Comparison of ENCODE assay signal across 30 cellular contexts in the genomic region with DNA sequence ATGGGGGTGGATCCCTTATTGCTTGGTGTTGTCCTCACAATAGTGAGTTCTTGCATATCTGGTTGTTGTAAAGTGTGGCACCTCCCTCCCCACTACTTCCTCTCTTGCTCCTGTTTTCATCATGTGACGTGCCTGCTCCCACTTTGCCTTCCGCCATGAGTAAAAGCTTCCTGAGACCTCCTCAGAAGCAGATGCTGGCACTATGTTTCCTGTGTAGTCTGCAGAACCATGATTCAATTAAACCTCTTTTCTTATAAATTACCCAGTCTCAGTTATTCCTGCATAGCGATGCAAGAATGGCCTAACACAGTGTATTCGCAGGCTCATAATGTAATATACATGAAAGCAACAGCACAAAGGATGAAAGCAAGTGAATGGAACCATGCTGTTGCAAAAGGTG. TPM values are rescaled to one million over a fixed set of nuclear protein-coding genes. Genes with fewer than 3 reads are reported as not detected.
DNase-seq lines count a peak whose midpoint lies in the region; ATAC-seq lines count a peak whose summit lies in the region.
"Had no signal": no experiment of that assay in that cellular context is flagged by ENCODE, and none has a peak within 500 bp of the region (broad histone marks: within the 10 kb centered on the region; RNA-seq: fewer than 3 reads in every experiment).

No MANE protein-coding gene starts in this region.

- no peaks in the 10 kb centered on the region for H3K27me3 Mint-ChIP-seq in activated T-cell treated with anti-CD3 and anti-CD28 coated beads, Interleukin-2, amount 50 U/mL, for 24 hours
- H3K27me3 Mint-ChIP-seq in activated T-cell treated with anti-CD3 and anti-CD28 coated beads, Interleukin-2, amount 50 U/mL, for 4 hours (ENCODE audit: low read depth) = no peaks in the 10 kb centered on the region
- peaks cover 0 to 3% (median 2%) of the 10 kb centered on the region in 3 donors for H3K27me3 Mint-ChIP-seq in immature natural killer cell (ENCODE audit: low read depth in 3 of 3)

- ATAC-seq in activated T-cell treated with anti-CD3 and anti-CD28 coated beads, Interleukin-2, amount 50 U/mL, for 4 hours = no peak
- no peak for ATAC-seq in Right ventricle myocardium superior (ENCODE audit: poor library complexity)
- ATAC-seq: activated CD4-positive, CD25-positive, alpha-beta regulatory T cell treated with anti-CD3 and anti-CD28 coated beads, Interleukin-2, amount 50 U/mL, for 24 hours; esophagus mucosa; GM12878 had no signal

- H3K4me3 Mint-ChIP-seq in activated T-cell treated with anti-CD3 and anti-CD28 coated beads, Interleukin-2, amount 50 U/mL, for 24 hours = no peak overlapping the region
- H3K4me3 Mint-ChIP-seq in activated T-cell treated with anti-CD3 and anti-CD28 coated beads, Interleukin-2, amount 50 U/mL, for 4 hours = no peak overlapping the region
- H3K4me3 Mint-ChIP-seq in immature natural killer cell = no peak overlapping the region
- H3K4me3 Mint-ChIP-seq: nephron progenitor cell had no signal

- peak overlapping the region; percentile 12 for H3K27ac Mint-ChIP-seq in activated T-cell treated with anti-CD3 and anti-CD28 coated beads, Interleukin-2, amount 50 U/mL, for 24 hours
- peak overlapping the region in 4 of 6 donors; percentile 5 to 71 (median 32) for H3K27ac Mint-ChIP-seq in immature natural killer cell
- H3K27ac Mint-ChIP-seq: nephron progenitor cell had no signal

- no peak for DNase-seq in activated T-cell treated with anti-CD3 and anti-CD28 coated beads, Interleukin-2, amount 50 U/mL, for 24 hours
- DNase-seq in activated T-cell treated with anti-CD3 and anti-CD28 coated beads, Interleukin-2, amount 50 U/mL, for 4 hours = no peak
- DNase-seq in KBM-7 = peak; percentile 68
- peak; percentile 26 for DNase-seq in UCSD-AML1 (lab: John Stamatoyannopoulos, UW; ENCODE audit: unreplicated experiment)
- DNase-seq in immature natural killer cell = no peak
- no peak for DNase-seq in activated gamma-delta T cell treated with Interleukin-2 at 50 U/mL for 16 hours
- DNase-seq in HuH-7 (ENCODE audit: low spot score) = no peak
- DNase-seq in Right ventricle myocardium superior = no peak
- DNase-seq: DND-41; effector memory CD4-positive, alpha-beta T cell; foreskin melanocyte; GOT3; left ventricle myocardium inferior; NCI-H1105 treated with DMSO at 0.1 percent for 48 hours; NCI-H446 treated with DMSO at 0.1 percent for 48 hours; nephron progenitor cell; OCI-M1; right lobe of liver; stimulated activated CD4-positive, alpha-beta T cell treated with anti-CD3 and anti-CD28 coated beads, Interleukin-12 subunit alpha, Interleukin-12 subunit beta, amount 100 ng/mL, for 4 hours; stimulated activated naive CD4-positive, alpha-beta T cell treated with Interleukin-2 at 50 U/mL for 16 hours; T-helper 9 cell; testis had no signal

- H3K9me3 Mint-ChIP-seq in activated T-cell treated with anti-CD3 and anti-CD28 coated beads, Interleukin-2, amount 50 U/mL, for 24 hours = no peaks in the 10 kb centered on the region
- H3K9me3 Mint-ChIP-seq in activated T-cell treated with anti-CD3 and anti-CD28 coated beads, Interleukin-2, amount 50 U/mL, for 4 hours = no peaks in the 10 kb centered on the region
- H3K9me3 Mint-ChIP-seq in immature natural killer cell = no peaks in the 10 kb centered on the region

- intact Hi-C loops in Right ventricle myocardium superior (cut with DNase I) = no loop called here

- in situ Hi-C loops in KBM-7 (cut with MboI; ENCODE audit: low pct_unique_long_range_greater_than_20kb, low sequenced_read_pairs) = no loop called here

- H3K36me3 Mint-ChIP-seq in activated T-cell treated with anti-CD3 and anti-CD28 coated beads, Interleukin-2, amount 50 U/mL, for 24 hours (ENCODE audit: low read depth) = peaks cover 30% of the 10 kb centered on the region
- H3K36me3 Mint-ChIP-seq in activated T-cell treated with anti-CD3 and anti-CD28 coated beads, Interleukin-2, amount 50 U/mL, for 4 hours (ENCODE audit: insufficient read depth) = peaks cover 19% of the 10 kb centered on the region
- H3K36me3 Mint-ChIP-seq in immature natural killer cell = peaks cover 3 to 16% (median 9%) of the 10 kb centered on the region in 3 donors

- peaks cover 32% of the 10 kb centered on the region for H3K4me1 Mint-ChIP-seq in activated T-cell treated with anti-CD3 and anti-CD28 coated beads, Interleukin-2, amount 50 U/mL, for 24 hours (ENCODE audit: low read depth)
- H3K4me1 Mint-ChIP-seq in activated T-cell treated with anti-CD3 and anti-CD28 coated beads, Interleukin-2, amount 50 U/mL, for 4 hours (ENCODE audit: low read depth) = peaks cover 10% of the 10 kb centered on the region
- peaks cover 8 to 14% of the 10 kb centered on the region in 2 donors for H3K4me1 Mint-ChIP-seq in immature natural killer cell
- H3K4me1 Mint-ChIP-seq: nephron progenitor cell had no signal

RNA-seq across cellular contexts. Expression of gene ANKRD60, which starts 28.4 kb away (rescaled TPM):
- not detected for total RNA-seq in activated T-cell treated with anti-CD3 and anti-CD28 coated beads, Interleukin-2, amount 50 U/mL, for 4 hours
- not detected for polyA plus RNA-seq in immature natural killer cell
- total RNA-seq in Right ventricle myocardium superior = not detected
- total RNA-seq: A673; activated CD8-positive, alpha-beta memory T cell treated with anti-CD3 and anti-CD28 coated beads for 36 hours; esophagus mucosa; GM12878; hepatocyte; HT-29; left ventricle myocardium inferior; right lobe of liver; vagina had no signal
- polyA plus RNA-seq: GM12878, hepatocyte had no signal

RNA-seq across cellular contexts. Expression of gene RAB22A, which starts 52.7 kb away (rescaled TPM):
- total RNA-seq in activated T-cell treated with anti-CD3 and anti-CD28 coated beads, Interleukin-2, amount 50 U/mL, for 4 hours = 10 to 100 TPM; 15.9 to 17.9 (median 17.3) TPM
- polyA plus RNA-seq in immature natural killer cell = 10 to 100 TPM; 14.1 to 21.7 (median 18.5) TPM
- total RNA-seq in Right ventricle myocardium superior = 5.8 TPM

Comparison
In these comparisons a context has a peak if more than half of its experiments do, and no peak if none do; other contexts are left out.
1. DNase-seq: peak in KBM-7 (single experiment) and UCSD-AML1 (single experiment); none in activated T-cell treated with anti-CD3 and anti-CD28 coated beads, Interleukin-2, amount 50 U/mL, for 24 hours (single experiment), activated T-cell treated with anti-CD3 and anti-CD28 coated beads, Interleukin-2, amount 50 U/mL, for 4 hours (single experiment), immature natural killer cell (0 of 3), activated gamma-delta T cell treated with Interleukin-2 at 50 U/mL for 16 hours (single experiment), HuH-7 (single experiment) and Right ventricle myocardium superior (single experiment).